In genomic region chr5:143551765-143552164, GRCh38 we compare ENCODE assay signal across 23 cellular contexts.
"Had no signal": no experiment of that assay in that cellular context is flagged by ENCODE, and none has a peak within 500 bp of the region (broad histone marks: within the 10 kb centered on the region; RNA-seq: fewer than 3 reads in every experiment).

No MANE protein-coding gene starts in this region.

- H3K9me3 ChIP-seq: body of pancreas, psoas muscle, right atrium auricular region, thyroid gland, upper lobe of right lung had no signal

- H3K4me1 ChIP-seq: body of pancreas, thyroid gland had no signal

- H3K4me3 ChIP-seq: body of pancreas, cardiac muscle cell, lung, psoas muscle, right atrium auricular region, thyroid gland, upper lobe of right lung had no signal

- ATAC-seq: activated CD8-positive, alpha-beta T cell treated with anti-CD3 and anti-CD28 coated beads, Interleukin-2, amount 10 ng/mL, durations not matched to agents 7 days and 5 days; activated naive CD8-positive, alpha-beta T cell treated with anti-CD3 and anti-CD28 coated beads, Interleukin-2, amount 50 U/mL, for 24 hours; body of pancreas; naive thymus-derived CD4-positive, alpha-beta T cell; psoas muscle; stimulated activated naive CD8-positive, alpha-beta T cell treated with anti-CD3 and anti-CD28 coated beads, Interleukin-15, Interleukin-2, amounts not matched to agents 100 U/mL and 50 U/mL, for 24 hours; upper lobe of right lung had no signal

- H3K27ac ChIP-seq: body of pancreas, cardiac muscle cell, epithelial cell of prostate, psoas muscle, right atrium auricular region, thyroid gland, upper lobe of right lung, WERI-Rb-1 had no signal

- DNase-seq: activated CD4-positive, alpha-beta T cell treated with anti-CD3 and anti-CD28 coated beads, Interleukin-2, amount 10 ng/mL, durations not matched to agents 7 days and 5 days; activated CD4-positive, CD25-positive, alpha-beta regulatory T cell treated with anti-CD3 and anti-CD28 coated beads, Interleukin-2, amount 50 U/mL, for 72 hours; activated CD8-positive, alpha-beta T cell treated with anti-CD3 and anti-CD28 coated beads, Interleukin-2, amount 10 ng/mL, durations not matched to agents 7 days and 5 days; activated gamma-delta T cell; activated naive CD4-positive, alpha-beta T cell treated with anti-CD3 and anti-CD28 coated beads, Interleukin-2, amount 50 U/mL, for 16 hours; activated naive CD8-positive, alpha-beta T cell treated with anti-CD3 and anti-CD28 coated beads, Interleukin-2, amount 50 U/mL, for 24 hours; anterior cingulate cortex; body of pancreas; cortex of kidney; foreskin melanocyte; kidney; naive thymus-derived CD4-positive, alpha-beta T cell; psoas muscle; stimulated activated CD4-positive, alpha-beta T cell treated with anti-CD3 and anti-CD28 coated beads, Interleukin-4, amount 100 ng/mL, for 24 hours; stimulated activated naive CD8-positive, alpha-beta T cell treated with anti-CD3 and anti-CD28 coated beads, Interleukin-15, Interleukin-2, amounts not matched to agents 100 U/mL and 50 U/mL, for 24 hours; thyroid gland; upper lobe of right lung; WERI-Rb-1 had no signal

- FAIRE-seq: kidney, TTC549 had no signal

- H3K36me3 ChIP-seq: cardiac muscle cell, right atrium auricular region, thyroid gland, upper lobe of right lung, WERI-Rb-1 had no signal

- H3K27me3 ChIP-seq: body of pancreas, cardiac muscle cell, right atrium auricular region, thyroid gland, upper lobe of right lung had no signal
